ENCODE assay signal across 8 cellular contexts in genomic region chr16:75464130-75464918, GRCh38. TPM values are rescaled to one million over a fixed set of nuclear protein-coding genes. Genes with fewer than 3 reads are reported as not detected.
DNase-seq lines count a peak whose midpoint lies in the region; ATAC-seq and TF ChIP-seq lines count a peak whose summit lies in the region.

TSS of gene TMEM170A (minus strand) at chr16:75464689. CDS start at chr16:75464600, 89 bp downstream.

- peak; percentile 62 for DNase-seq in NCI-H187 treated with DMSO at 0.1 percent for 48 hours (lab: John Stamatoyannopoulos, UW)
- DNase-seq in anterior cingulate cortex (lab: John Stamatoyannopoulos, UW) = peak; percentile 81 to 99 (median 98)
- peak; percentile 99 for DNase-seq in right atrium auricular region (ENCODE audit: low spot score)
- peak; percentile 94 for DNase-seq in pulmonary artery endothelial cell (ENCODE audit: low read depth, low spot score)
- DNase-seq in uterus = peak; percentile 99 to 100

- H3K27ac ChIP-seq in right atrium auricular region = peak within 1 kb of the TSS; percentile 95 to 97
- H3K27ac ChIP-seq in uterus = peak within 1 kb of the TSS; percentile 94 to 98

- peak; percentile 92 for ATAC-seq in GM18502 (IDR thresholded peaks at IDR 0.05; ENCODE audit: poor library complexity, unreplicated experiment)
- peak; percentile 92 for ATAC-seq in HG02970 (IDR thresholded peaks at IDR 0.05; ENCODE audit: low FRiP score, unreplicated experiment)

- intact Hi-C loops in T-helper 2 cell treated with Interferon-gamma antibody and Interleukin-4, amounts not matched to agents 100 ng/mL and 5 ng/mL, for 36 hours (cut with micrococcal nuclease) = loop anchor here (1.0 to 5.0 kb wide), 9 partner anchors 32 to 1726 kb away; partner anchors contain the start of genes ADAT1, CFDP1, GABARAPL2 and MON1B
- intact Hi-C loops in uterus (cut with DNase I; ENCODE audit: low total_unique reads) = no loop called here

- TF ChIP-seq CTCF in right atrium auricular region (IDR thresholded peaks at IDR 0.05) (peak; percentile 99 to 100), uterus (IDR thresholded peaks at IDR 0.05) (peak; percentile 100)

- H3K27me3 ChIP-seq in right atrium auricular region (no peaks in the 10 kb centered on the region), uterus (no peaks in the 10 kb centered on the region)

- H3K9me3 ChIP-seq in right atrium auricular region (no peaks in the 10 kb centered on the region), uterus (no peaks in the 10 kb centered on the region)

- H3K4me3 ChIP-seq in right atrium auricular region (peak within 1 kb of the TSS; percentile 75 to 81), uterus (peak within 1 kb of the TSS; percentile 69 to 80)

- H3K4me1 ChIP-seq in right atrium auricular region (peaks cover 0 to 22% of the 10 kb centered on the region in 2 donors), uterus (no peaks in the 10 kb centered on the region)

- H3K36me3 ChIP-seq in right atrium auricular region (no peaks in the 10 kb centered on the region), uterus (no peaks in the 10 kb centered on the region)

- peak; percentile 89 to 98 for TF ChIP-seq POLR2A in uterus (IDR thresholded peaks at IDR 0.05)

RNA-seq across cellular contexts. Expression of gene TMEM170A, which starts in this region (rescaled TPM):
- total RNA-seq in T-helper 2 cell treated with Interferon-gamma antibody and Interleukin-4, amounts not matched to agents 100 ng/mL and 5 ng/mL, for 36 hours = 38.2 and 44.1 TPM in 2 replicates
- total RNA-seq in right atrium auricular region (10 to 100 TPM; 13.4 to 16.3 TPM), pulmonary artery endothelial cell (25.1 and 49.3 TPM in 2 replicates), uterus (10 to 100 TPM in 3 of 4 donors, 1 to 10 TPM in 1; 10.0 to 69.5 (median 21.4) TPM)

Comparison
In these comparisons a context has a peak if more than half of its experiments do, and no peak if none do; other contexts are left out.
1. Peak in every context shown above with its lines: DNase-seq, ATAC-seq, H3K4me3 ChIP-seq and H3K27ac ChIP-seq.